Comparison of ENCODE assay signal across 10 cellular contexts in genomic region chr4:138953962-138954371, GRCh38.
A peak's percentile ranks its signal among the peaks of the same experiment; 100 is the strongest.
DNase-seq lines count a peak whose midpoint lies in the region; ATAC-seq lines count a peak whose summit lies in the region.
"Had no signal": no experiment of that assay in that cellular context is flagged by ENCODE, and none has a peak within 500 bp of the region (broad histone marks: within the 10 kb centered on the region; RNA-seq: fewer than 3 reads in every experiment).

No MANE protein-coding gene starts in this region.

- intact Hi-C loops in left ventricle myocardium superior (cut with micrococcal nuclease), result no loop called here

- peak; percentile 48 for DNase-seq in H4 (ENCODE audit: low spot score)
- DNase-seq in amniotic stem cell (lab: John Stamatoyannopoulos, UW), result peak; percentile 73
- DNase-seq in left ventricle myocardium superior, result no peak
- peak; percentile 67 for DNase-seq in smooth muscle cell of the brain vasculature (ENCODE audit: low read depth, low spot score)
- no peak for DNase-seq in NCI-H345 (lab: John Stamatoyannopoulos, UW)
- DNase-seq in cerebellum (ENCODE audit: low spot score), result no peak
- no peak for DNase-seq in NCI-H187 (lab: John Stamatoyannopoulos, UW)
- DNase-seq in NAMALWA (ENCODE audit: low spot score), result no peak
- DNase-seq: NCI-H2029 treated with DMSO at 0.1 percent for 48 hours, T-helper 17 cell had no signal

- ATAC-seq in left ventricle myocardium superior, result peak; percentile 56
- ATAC-seq: T-helper 17 cell had no signal

Comparison
In these comparisons a context has a peak if more than half of its experiments do, and no peak if none do; other contexts are left out.
1. DNase-seq: peak in H4 (single experiment), amniotic stem cell (single experiment) and smooth muscle cell of the brain vasculature (single experiment); none in left ventricle myocardium superior (single experiment), NCI-H345 (single experiment), cerebellum (single experiment), NCI-H187 (0 of 2) and NAMALWA (single experiment).